Comparison of ENCODE assay signal across 9 cellular contexts in the genomic region with DNA sequence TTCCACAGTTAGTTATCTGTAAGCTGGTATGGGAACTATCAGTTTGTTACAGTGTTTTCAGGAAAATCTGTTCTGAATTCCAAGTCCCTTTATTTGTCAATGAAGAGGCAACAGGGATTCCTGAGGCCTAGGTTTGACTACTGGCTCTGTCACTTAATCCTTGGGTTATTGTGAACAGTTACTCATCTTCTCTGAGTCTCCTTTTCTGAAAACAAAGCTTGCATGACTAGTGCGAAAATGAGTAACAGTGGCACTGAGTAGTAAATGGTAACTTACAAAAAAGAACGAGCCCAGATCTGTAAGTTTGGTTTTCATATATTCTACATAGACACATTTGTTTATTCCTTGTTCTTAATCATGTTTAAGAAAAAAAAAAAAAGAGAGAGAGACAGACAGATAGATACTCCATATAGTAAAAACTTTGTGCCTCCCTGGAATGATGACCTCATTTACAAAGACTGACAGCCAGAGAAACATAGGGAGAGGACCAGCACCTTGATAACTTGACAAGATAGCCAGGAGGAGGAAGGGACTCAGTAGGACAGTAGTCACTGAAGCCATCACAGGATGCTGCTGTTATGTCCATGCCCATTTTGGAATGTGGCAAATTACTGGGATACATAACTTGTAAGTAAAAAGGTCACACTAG. TPM values are rescaled to one million over a fixed set of nuclear protein-coding genes. Genes with fewer than 3 reads are reported as not detected.
DNase-seq lines count a peak whose midpoint lies in the region; TF ChIP-seq lines count a peak whose summit lies in the region.
"Had no signal": no experiment of that assay in that cellular context is flagged by ENCODE, and none has a peak within 500 bp of the region (broad histone marks: within the 10 kb centered on the region; RNA-seq: fewer than 3 reads in every experiment).

No MANE protein-coding gene starts in this region.

- peaks cover 6 to 7% of the 10 kb centered on the region in 2 experiments; a peak in 2 of 5 replicates for H3K9me3 Mint-ChIP-seq in H9
- peaks cover 4% of the 10 kb centered on the region for H3K9me3 Mint-ChIP-seq in activated CD4-positive, alpha-beta memory T cell treated with anti-CD3 and anti-CD28 coated beads for 36 hours

- H3K56ac ChIP-seq in H9 (ENCODE audit: insufficient read length, low read depth, low read length) = no peak overlapping the region

- H3K9me3 ChIP-seq in H9 (ENCODE audit: control insufficient read depth, low read depth, low read length) = no peaks in the 10 kb centered on the region

- no CpG with 5 or more reads among the region's 2 CpGs for WGBS in H9 (ENCODE audit: extremely low coverage, insufficient read length, low lambda C conversion rate)

- H3K79me2 ChIP-seq in H9 (ENCODE audit: insufficient read depth, low read length) = no peaks in the 10 kb centered on the region; the same call in 1 of the 2 replicates

- no peaks in the 10 kb centered on the region for H4K20me1 ChIP-seq in H9 (ENCODE audit: control insufficient read depth, insufficient read depth, insufficient read length)

- H2BK12ac ChIP-seq in H9 (ENCODE audit: insufficient read length, low read depth, low read length) = no peak overlapping the region

- DNase-seq in AG20443 (ENCODE audit: low spot score) (peak; percentile 12), H9 (no peak), kidney tubule cell (ENCODE audit: low spot score) (peak; percentile 79), Kasumi-1 (lab: John Stamatoyannopoulos, UW) (no peak), G401 (ENCODE audit: low spot score) (no peak), NCI-H69 (lab: John Stamatoyannopoulos, UW) (no peak)
- DNase-seq in activated CD4-positive, alpha-beta memory T cell treated with anti-CD3 and anti-CD28 coated beads for 36 hours = no peak
- no peak for DNase-seq in NK-92 treated with Interleukin-12 subunit alpha and Interleukin-12 subunit beta, amount 100 ng/mL, for 24 hours (lab: John Stamatoyannopoulos, UW)

- no peak overlapping the region for H4K8ac ChIP-seq in H9 (replicated peaks; ENCODE audit: insufficient read length, low read depth, low read length)

- CTCF ChIA-PET in activated CD4-positive, alpha-beta memory T cell treated with anti-CD3 and anti-CD28 coated beads for 36 hours (lab: Charles Lee) = interaction anchor here (0.6 to 6.6 kb wide), 7 partner anchors 24 to 558 kb away, joined by 3 to 108 read pairs (median 3); no protein-coding TSS in a partner anchor

- H3K27ac ChIP-seq in H9 (ENCODE audit: insufficient read length, low read depth, low read length) = no peak overlapping the region
- H3K27ac ChIP-seq: heart left ventricle had no signal

- H2BK5ac ChIP-seq in H9 (ENCODE audit: insufficient read length, low read length) = no peak overlapping the region

- no peaks in the 10 kb centered on the region for H3K79me1 ChIP-seq in H9 (ENCODE audit: insufficient read depth, low read depth, low read length, poor library complexity, severe bottlenecking)

- H4K5ac ChIP-seq in H9 (ENCODE audit: insufficient read length, low read depth, low read length) = no peak overlapping the region

- no peak overlapping the region for H2AK5ac ChIP-seq in H9 (ENCODE audit: insufficient read length, low read length)

- H4K91ac ChIP-seq in H9 (ENCODE audit: insufficient read length, low read depth, low read length) = no peak overlapping the region

- intact Hi-C loops in activated CD4-positive, alpha-beta memory T cell treated with anti-CD3 and anti-CD28 coated beads for 36 hours (cut with micrococcal nuclease) = loop anchor here (1.0 to 10.0 kb wide), 10 partner anchors 89 to 638 kb away; partner anchors contain the start of genes BRAF, MKRN1 and RAB19

- no peak overlapping the region for H2BK120ac ChIP-seq in H9 (ENCODE audit: low read depth, low read length, poor library complexity, severe bottlenecking)

- H3K4ac ChIP-seq in H9 (ENCODE audit: low read depth, low read length) = no peak overlapping the region

- H2BK15ac ChIP-seq in H9 (ENCODE audit: low read depth, low read length) = no peak overlapping the region

- peak overlapping the region; percentile 54 to 97; a peak in 4 of 5 replicates for H3K4me3 Mint-ChIP-seq in H9
- H3K4me3 Mint-ChIP-seq in activated CD4-positive, alpha-beta memory T cell treated with anti-CD3 and anti-CD28 coated beads for 36 hours = peak overlapping the region; percentile 98

- no peak overlapping the region for H3K23ac ChIP-seq in H9 (ENCODE audit: insufficient read length, low read depth, low read length)

- no peak overlapping the region for H3K4me2 ChIP-seq in H9 (ENCODE audit: insufficient read depth, insufficient read length, low read length)

- H3T11ph ChIP-seq in H9 (ENCODE audit: low read length) = no peak overlapping the region

- H3K27ac Mint-ChIP-seq in H9 = no peak overlapping the region
- peak overlapping the region; percentile 100 for H3K27ac Mint-ChIP-seq in activated CD4-positive, alpha-beta memory T cell treated with anti-CD3 and anti-CD28 coated beads for 36 hours

- POLR2A ChIA-PET in activated CD4-positive, alpha-beta memory T cell treated with anti-CD3 and anti-CD28 coated beads for 36 hours (lab: Charles Lee) = interaction anchor here (0.7 to 3.1 kb wide), 4 partner anchors 89 to 536 kb away, joined by 3 to 22 read pairs (median 4); partner anchors contain the start of gene BRAF

- TF ChIP-seq CTCF in H9 (conservative IDR thresholded peaks at IDR 0.05) = no peak

- H2BK20ac ChIP-seq in H9 (ENCODE audit: low read depth, low read length, poor library complexity, severe bottlenecking) = no peak overlapping the region

- H3K27me3 ChIP-seq in H9 (ENCODE audit: insufficient read depth, low read length) = no peaks in the 10 kb centered on the region
- H3K27me3 ChIP-seq: heart left ventricle had no signal

- peaks cover 7% of the 10 kb centered on the region for H3K23me2 ChIP-seq in H9 (ENCODE audit: insufficient read length, low read depth, low read length, poor library complexity, severe bottlenecking)

- no peak overlapping the region for H3K14ac ChIP-seq in H9 (ENCODE audit: insufficient read depth, low read length)

- H3K36me3 Mint-ChIP-seq in H9 (ENCODE audit: insufficient read depth in 1 of 3, low read depth in 3 of 3) = peaks cover 4 to 21% (median 16%) of the 10 kb centered on the region in 3 experiments; a peak in 6 of 7 replicates
- H3K36me3 Mint-ChIP-seq in activated CD4-positive, alpha-beta memory T cell treated with anti-CD3 and anti-CD28 coated beads for 36 hours = peaks cover 13% of the 10 kb centered on the region

- no peak overlapping the region for H3K18ac ChIP-seq in H9 (ENCODE audit: insufficient read length, low read depth, low read length)

- peaks cover 13 to 21% of the 10 kb centered on the region in 2 experiments for H3K4me1 Mint-ChIP-seq in H9
- peaks cover 33% of the 10 kb centered on the region for H3K4me1 Mint-ChIP-seq in activated CD4-positive, alpha-beta memory T cell treated with anti-CD3 and anti-CD28 coated beads for 36 hours (ENCODE audit: low read depth)

- no peak overlapping the region for H3K9ac ChIP-seq in H9 (ENCODE audit: extremely low read depth, insufficient read length, low read length)

- no peaks in the 10 kb centered on the region for H3K4me1 ChIP-seq in H9 (ENCODE audit: insufficient read depth, low read length)

- H3K27me3 Mint-ChIP-seq in H9 (ENCODE audit: low read depth) = peaks cover 9% of the 10 kb centered on the region
- H3K27me3 Mint-ChIP-seq in activated CD4-positive, alpha-beta memory T cell treated with anti-CD3 and anti-CD28 coated beads for 36 hours = no peaks in the 10 kb centered on the region

- H2AFZ ChIP-seq in H9 (ENCODE audit: low read length) = no peak overlapping the region

- in situ Hi-C loops in G401 (cut with HindIII; ENCODE audit: low sequenced_read_pairs) = no loop called here

RNA-seq across cellular contexts. Expression of gene MRPS33, which starts 1.9 kb away (rescaled TPM):
- 58.3 and 64.2 TPM in 2 replicates for total RNA-seq in H9 (2021)
- total RNA-seq in activated CD4-positive, alpha-beta memory T cell treated with anti-CD3 and anti-CD28 coated beads for 36 hours = 10 to 100 TPM; 95.4 to 95.8 TPM
- total RNA-seq in G401 (2014; rRNA removed; shearing (Covaris generic)) = 46.6 and 55.8 TPM in 2 replicates

Comparison
In these comparisons a context has a peak if more than half of its experiments do, and no peak if none do; other contexts are left out.
1. DNase-seq: peak in AG20443 (single experiment) and kidney tubule cell (single experiment); none in H9 (single experiment), activated CD4-positive, alpha-beta memory T cell treated with anti-CD3 and anti-CD28 coated beads for 36 hours (single experiment), Kasumi-1 (0 of 2), G401 (single experiment), NCI-H69 (single experiment) and NK-92 treated with Interleukin-12 subunit alpha and Interleukin-12 subunit beta, amount 100 ng/mL, for 24 hours (single experiment).